ENCODE assay signal across 8 cellular contexts in the genomic region with DNA sequence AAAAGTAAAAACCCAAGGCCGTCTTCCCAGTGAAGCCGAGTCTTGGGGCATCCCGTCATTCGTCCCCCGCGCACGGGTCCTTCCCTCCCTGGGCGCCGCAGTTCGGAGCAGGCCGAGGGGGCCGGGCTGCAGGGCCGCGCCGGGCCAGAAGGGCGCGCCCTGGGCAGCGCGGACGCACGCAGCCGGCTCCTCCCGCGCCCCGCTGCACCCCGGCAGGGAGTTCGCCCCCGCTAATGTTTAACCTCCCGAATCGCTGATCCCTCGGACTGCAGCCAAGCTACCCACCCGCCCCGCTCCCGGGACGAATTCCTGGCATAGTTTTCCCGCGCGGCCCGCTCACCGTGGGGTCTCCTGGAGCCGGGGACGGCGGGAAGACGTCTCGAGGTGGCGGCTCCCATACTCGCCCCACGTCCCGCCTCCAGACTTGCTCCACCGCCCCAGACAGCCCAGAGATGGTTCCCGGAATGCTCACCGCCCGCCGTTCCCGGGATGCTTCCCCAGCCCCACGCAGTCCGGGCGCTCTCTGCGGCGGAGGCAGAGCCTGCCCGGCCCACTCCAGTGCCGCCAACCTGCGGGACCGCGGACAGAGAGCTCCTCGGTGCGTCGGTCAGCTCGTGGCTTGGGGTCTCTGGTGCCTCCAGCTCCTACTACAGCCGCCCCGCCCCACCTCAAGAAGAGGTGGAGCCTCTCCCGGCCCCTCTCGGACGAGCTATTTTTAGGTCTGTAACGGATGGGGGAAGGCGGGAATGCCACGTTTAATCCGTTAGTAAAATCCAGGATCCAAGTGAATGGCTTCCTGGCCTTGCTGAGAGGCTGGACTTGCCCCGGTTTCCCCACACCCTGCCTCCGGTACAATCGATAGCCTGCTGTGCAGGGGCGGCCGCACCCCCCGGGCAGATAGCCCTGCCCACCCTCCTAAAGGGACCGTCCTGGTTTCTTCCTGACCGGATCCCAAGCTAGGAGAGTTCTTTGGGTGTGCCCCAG. TPM values are rescaled to one million over a fixed set of nuclear protein-coding genes. Genes with fewer than 3 reads are reported as not detected.
DNase-seq lines count a peak whose midpoint lies in the region; ATAC-seq, FAIRE-seq and TF ChIP-seq lines count a peak whose summit lies in the region.

DZIP1L (minus strand) TSS at position 621 of the 984 bp plus-strand sequence. CDS start 11,637 bp downstream, outside the sequence.

- peak within 1 kb of the TSS; percentile 86 for H3K27ac ChIP-seq in muscle layer of duodenum (ENCODE audit: low read length)
- peak within 1 kb of the TSS; percentile 84 to 92 for H3K27ac ChIP-seq in tibial artery

- H3K36me3 ChIP-seq in muscle layer of duodenum (ENCODE audit: control insufficient read depth in 1 of 2, insufficient read depth in 2 of 2, low read length in 2 of 2): peaks cover 0 to 3% of the 10 kb centered on the region in 2 donors
- peaks cover 0 to 6% (median 0%) of the 10 kb centered on the region in 3 donors for H3K36me3 ChIP-seq in tibial artery

- TF ChIP-seq CTCF in fibroblast of mammary gland (conservative IDR thresholded peaks at IDR 0.05; ENCODE audit: control insufficient read depth, insufficient read depth, low read depth, low read length) (no peak), tibial artery (IDR thresholded peaks at IDR 0.05) (peak; percentile 50 to 59)

- H3K9me3 ChIP-seq in muscle layer of duodenum (ENCODE audit: control insufficient read depth in 1 of 2, low read length in 2 of 2): no peaks in the 10 kb centered on the region
- no peaks in the 10 kb centered on the region for H3K9me3 ChIP-seq in tibial artery

- H3K4me3 ChIP-seq in fibroblast of mammary gland (ENCODE audit: control insufficient read depth, low read depth, low read length): peak within 1 kb of the TSS; percentile 90
- H3K4me3 ChIP-seq in muscle layer of duodenum (ENCODE audit: low read depth in 1 of 2, low read length in 2 of 2): peak within 1 kb of the TSS; percentile 76 to 90
- peak within 1 kb of the TSS; percentile 71 to 79 for H3K4me3 ChIP-seq in tibial artery

- FAIRE-seq in GM18507 (lab: Jason Lieb, UNC): no peak

- peak; percentile 89 for ATAC-seq in HG03066 (IDR thresholded peaks at IDR 0.05; ENCODE audit: low read depth, unreplicated experiment)

- intact Hi-C loops in tibial artery (cut with DNase I; ENCODE audit: low total_unique reads): loop anchor here (5.0 kb wide), 1 partner anchor 72 kb away; the partner anchor contains the start of gene ARMC8

- H3K27me3 ChIP-seq in muscle layer of duodenum (ENCODE audit: low read depth, low read length) (no peaks in the 10 kb centered on the region), tibial artery (no peaks in the 10 kb centered on the region)

- H3K4me1 ChIP-seq in muscle layer of duodenum (ENCODE audit: control insufficient read depth in 1 of 2, insufficient read depth in 2 of 2, low read length in 2 of 2) (peaks cover 5 to 12% of the 10 kb centered on the region in 2 donors), tibial artery (peaks cover 0 to 46% (median 22%) of the 10 kb centered on the region in 4 donors)

- DNase-seq in AG08396 (ENCODE audit: low spot score): peak; percentile 87
- DNase-seq in GM18507 (ENCODE audit: extremely low spot score, insufficient read length, low read depth): peak; percentile 40
- DNase-seq in NCI-H460 (ENCODE audit: extremely low read depth, low read depth): peak; percentile 36
- DNase-seq in activated CD8-positive, alpha-beta memory T cell treated with anti-CD3 and anti-CD28 coated beads, Interleukin-2, amount 50 U/mL, for 48 hours: peak; percentile 74
- DNase-seq in fibroblast of mammary gland (ENCODE audit: low read depth): peak; percentile 68
- DNase-seq in tibial artery: peak; percentile 67 to 86

RNA-seq across cellular contexts. Expression of gene DZIP1L, which starts in this region (rescaled TPM):
- total RNA-seq in NCI-H460 (2014; rRNA removed; shearing (Covaris generic)): 2.5 and 4.7 TPM in 2 replicates
- polyA plus RNA-seq in NCI-H460 (2014; cell fraction: nucleus; rRNA removed): 10.9 and 35.5 TPM in 2 replicates

Comparison
In these comparisons a context has a peak if more than half of its experiments do, and no peak if none do; other contexts are left out.
1. Peak in every context shown above with its lines: DNase-seq, ATAC-seq, H3K4me3 ChIP-seq and H3K27ac ChIP-seq.
2. DNase-seq: peak in every context shown above with its lines; median percentile 87 in AG08396; 76 in tibial artery; 74 in activated CD8-positive, alpha-beta memory T cell treated with anti-CD3 and anti-CD28 coated beads, Interleukin-2, amount 50 U/mL, for 48 hours; 68 in fibroblast of mammary gland; 40 in GM18507; 36 in NCI-H460.